In genomic region chr2:147845608-147846002, GRCh38 we compare ENCODE assay signal across 8 cellular contexts. TPM values are rescaled to one million over a fixed set of nuclear protein-coding genes. Genes with fewer than 3 reads are reported as not detected.
DNase-seq lines count a peak whose midpoint lies in the region; ATAC-seq and TF ChIP-seq lines count a peak whose summit lies in the region.

No MANE protein-coding gene starts in this region.

- H3K36me3 ChIP-seq in BJ (ENCODE audit: control insufficient read depth, insufficient read depth, low read length) (no peaks in the 10 kb centered on the region), HUES64 (ENCODE audit: insufficient read depth, low read length) (no peaks in the 10 kb centered on the region), brain microvascular endothelial cell (replicated peaks) (no peaks in the 10 kb centered on the region), mesenchymal stem cell (ENCODE audit: control insufficient read depth in 1 of 2, insufficient read depth in 2 of 2, low read depth in 1 of 2, low read length in 2 of 2) (no peaks in the 10 kb centered on the region), aorta (ENCODE audit: control insufficient read depth in 1 of 2, insufficient read depth in 2 of 2, low read length in 1 of 2) (no peaks in the 10 kb centered on the region)

- no peak overlapping the region for H2AFZ ChIP-seq in mesenchymal stem cell (ENCODE audit: low read depth, low read length)

- H3K23ac ChIP-seq in mesenchymal stem cell (ENCODE audit: low read length in 2 of 2): no peak overlapping the region

- no peak overlapping the region for H2BK120ac ChIP-seq in mesenchymal stem cell (ENCODE audit: low read depth, low read length)

- peak overlapping the region; percentile 60 for H3K9ac ChIP-seq in HUES64 (ENCODE audit: low read depth, low read length)
- H3K9ac ChIP-seq in mesenchymal stem cell (ENCODE audit: low read length): peak overlapping the region; percentile 83

- 2% methylated on average over 10 of the region's 10 CpGs for WGBS in HUES64
- 3% methylated on average over 6 of the region's 10 CpGs for WGBS in mesenchymal stem cell
- 5% methylated on average over 10 of the region's 10 CpGs for WGBS in aorta, 2 donors

- H2BK12ac ChIP-seq in mesenchymal stem cell (ENCODE audit: low read length in 2 of 2): no peak overlapping the region

- no peak for ATAC-seq in aorta (ENCODE audit: low FRiP score)
- ATAC-seq in GM18870 (IDR thresholded peaks at IDR 0.05; ENCODE audit: unreplicated experiment): no peak
- no peak for ATAC-seq in HG03139 (IDR thresholded peaks at IDR 0.05; ENCODE audit: unreplicated experiment)

- no peak overlapping the region for H3K4ac ChIP-seq in mesenchymal stem cell (ENCODE audit: low read depth in 1 of 2, low read length in 2 of 2)

- in situ Hi-C loops in brain microvascular endothelial cell (cut with HindIII; ENCODE audit: low pct_ligation_motif_present, low sequenced_read_pairs): no loop called here

- H3K9me3 ChIP-seq in HUES64 (ENCODE audit: insufficient read depth, low read depth, low read length): no peaks in the 10 kb centered on the region
- H3K9me3 ChIP-seq in mesenchymal stem cell (ENCODE audit: control insufficient read depth, low read length): no peaks in the 10 kb centered on the region
- H3K9me3 ChIP-seq in aorta (ENCODE audit: control insufficient read depth, low read length): no peaks in the 10 kb centered on the region

- H3K18ac ChIP-seq in mesenchymal stem cell (ENCODE audit: low read depth in 1 of 2, low read length in 2 of 2): no peak overlapping the region

- H3K79me1 ChIP-seq in mesenchymal stem cell (replicated peaks; ENCODE audit: low read length, poor library complexity, severe bottlenecking): peaks cover 3% of the 10 kb centered on the region

- H4K8ac ChIP-seq in mesenchymal stem cell (ENCODE audit: low read length): no peak overlapping the region

- peak overlapping the region; percentile 76 for H3K4me2 ChIP-seq in mesenchymal stem cell (ENCODE audit: low read length, poor library complexity, severe bottlenecking)

- DNase-seq in BJ (ENCODE audit: low read depth) (no peak), brain microvascular endothelial cell (no peak), mesenchymal stem cell (peak; percentile 30), aorta (no peak), NCI-H187 treated with DMSO at 0.1 percent for 48 hours (lab: John Stamatoyannopoulos, UW) (no peak)

- intact Hi-C loops in aorta (cut with DNase I): no loop called here

- H3K14ac ChIP-seq in mesenchymal stem cell (ENCODE audit: low read length in 2 of 2): no peak overlapping the region

- CTCF ChIA-PET in BJ (lab: Yijun Ruan, JAX): no interaction called here

- no peak overlapping the region for H2BK5ac ChIP-seq in mesenchymal stem cell (ENCODE audit: low read depth, low read length, poor library complexity, severe bottlenecking)

- H2BK15ac ChIP-seq in mesenchymal stem cell (ENCODE audit: low read depth, poor library complexity, severe bottlenecking): no peak overlapping the region

- no peaks in the 10 kb centered on the region for H3K27me3 ChIP-seq in BJ (ENCODE audit: control insufficient read depth, insufficient read depth, low read length)
- peaks cover 5% of the 10 kb centered on the region; the same call in 1 of the 2 replicates for H3K27me3 ChIP-seq in HUES64 (ENCODE audit: insufficient read depth, low read length)
- no peaks in the 10 kb centered on the region for H3K27me3 ChIP-seq in brain microvascular endothelial cell (replicated peaks)
- no peaks in the 10 kb centered on the region for H3K27me3 ChIP-seq in mesenchymal stem cell (ENCODE audit: control insufficient read depth in 1 of 2, insufficient read depth in 1 of 2, low read length in 2 of 2)
- H3K27me3 ChIP-seq in aorta (ENCODE audit: control insufficient read depth in 1 of 2, insufficient read depth in 2 of 2, low read length in 1 of 2): no peaks in the 10 kb centered on the region

- H2AK5ac ChIP-seq in mesenchymal stem cell (ENCODE audit: low read length, severe bottlenecking): no peak overlapping the region

- no peak for TF ChIP-seq CTCF in BJ (IDR thresholded peaks at IDR 0.05; ENCODE audit: insufficient read depth, low read depth, low read length)
- no peak for TF ChIP-seq CTCF in brain microvascular endothelial cell (IDR thresholded peaks at IDR 0.05; ENCODE audit: low read depth, low read length, missing control alignments)

- H3K4me1 ChIP-seq in HUES64 (ENCODE audit: insufficient read depth, low read length) (peaks cover 17% of the 10 kb centered on the region), mesenchymal stem cell (ENCODE audit: control insufficient read depth, insufficient read depth, low read depth, low read length) (no peaks in the 10 kb centered on the region), aorta (ENCODE audit: control insufficient read depth in 1 of 2, insufficient read depth in 2 of 2, low read length in 2 of 2) (peaks cover 3 to 6% of the 10 kb centered on the region in 2 donors)

- H4K91ac ChIP-seq in mesenchymal stem cell (ENCODE audit: low read length): no peak overlapping the region

- H3K27ac ChIP-seq in HUES64 (ENCODE audit: low read depth, low read length) (no peak overlapping the region), brain microvascular endothelial cell (no peak overlapping the region), mesenchymal stem cell (ENCODE audit: low read length, poor library complexity, severe bottlenecking) (no peak overlapping the region), aorta (ENCODE audit: low read depth in 1 of 2, low read length in 2 of 2) (no peak overlapping the region)

- POLR2A ChIA-PET in BJ (lab: Charles Lee): no interaction called here

- H3K4me3 ChIP-seq in BJ (ENCODE audit: low read depth, low read length) (peak overlapping the region; percentile 56), HUES64 (ENCODE audit: low read length) (peak overlapping the region; percentile 90), brain microvascular endothelial cell (ENCODE audit: low read depth, low read length) (peak overlapping the region; percentile 78), mesenchymal stem cell (ENCODE audit: insufficient read depth in 1 of 2, low read depth in 1 of 2, low read length in 2 of 2) (peak overlapping the region; percentile 79 to 86), aorta (ENCODE audit: low read length in 2 of 2) (peak overlapping the region; percentile 90 to 99)

RNA-seq across cellular contexts. Expression of gene ACVR2A, which starts 0.8 kb away (rescaled TPM):
- polyA plus RNA-seq in BJ (2011; rRNA removed): 2.2 and 5.4 TPM in 2 replicates
- 10.2 and 11.4 TPM in 2 replicates for polyA minus RNA-seq in BJ (2011; rRNA and poly(A)+ RNA removed)
- 7.3 TPM for polyA plus RNA-seq in HUES64 (2013, experiment 1 of 2)
- 8.2 TPM for polyA plus RNA-seq in HUES64 (2013, experiment 2 of 2)
- polyA plus RNA-seq in mesenchymal stem cell (2013, experiment 1 of 2): 4.2 TPM
- polyA plus RNA-seq in mesenchymal stem cell (2013, experiment 2 of 2): 4.0 TPM
- 10 to 100 TPM; 11.5 to 26.2 TPM for total RNA-seq in aorta
- 1 to 10 TPM; 1.6 to 5.3 TPM for polyA plus RNA-seq in aorta
